ENCODE assay signal across 14 cellular contexts in genomic region chr4:162282711-162283110, GRCh38.
DNase-seq lines count a peak whose midpoint lies in the region; ATAC-seq and TF ChIP-seq lines count a peak whose summit lies in the region.
"Had no signal": no experiment of that assay in that cellular context is flagged by ENCODE, and none has a peak within 500 bp of the region (broad histone marks: within the 10 kb centered on the region; RNA-seq: fewer than 3 reads in every experiment).

No MANE protein-coding gene starts in this region.

- ATAC-seq in omental fat pad (ENCODE audit: low FRiP score) (no peak), GM18858 (IDR thresholded peaks at IDR 0.05; ENCODE audit: unreplicated experiment) (no peak), HG02610 (IDR thresholded peaks at IDR 0.05; ENCODE audit: unreplicated experiment) (no peak)

- intact Hi-C loops in cardiac septum (cut with DNase I) = no loop called here

- no peak overlapping the region for H3K4me3 ChIP-seq in neuron (ENCODE audit: low read length)
- H3K4me3 ChIP-seq: BLaER1 treated with 17β-estradiol and CSF1 and Interleukin-3, amounts not matched to agents 10 nM and 100 nM; GM23248; HAP-1 had no signal

- no peaks in the 10 kb centered on the region for H3K4me1 ChIP-seq in neuron (ENCODE audit: insufficient read depth, low read length)
- H3K4me1 ChIP-seq: BLaER1 treated with 17β-estradiol and CSF1 and Interleukin-3, amounts not matched to agents 10 nM and 100 nM; Caco-2; HAP-1 had no signal

- H3K27me3 ChIP-seq in neuron (ENCODE audit: insufficient read depth, low read length) = no peaks in the 10 kb centered on the region
- H3K27me3 ChIP-seq: BLaER1 treated with 17β-estradiol and CSF1 and Interleukin-3, amounts not matched to agents 10 nM and 100 nM had no signal

- no peak for TF ChIP-seq CTCF in omental fat pad (IDR thresholded peaks at IDR 0.05)

- DNase-seq in CD1c-positive myeloid dendritic cell (ENCODE audit: extremely low spot score) (peak; percentile 9), NCI-H82 (lab: John Stamatoyannopoulos, UW) (peak; percentile 59), dedifferentiated amniotic fluid mesenchymal stem cell (ENCODE audit: extremely low spot score) (peak; percentile 9), omental fat pad (ENCODE audit: low spot score) (no peak), cardiac septum (ENCODE audit: low spot score) (no peak)
- DNase-seq: Caco-2; CD4-positive, CD25-positive, alpha-beta regulatory T cell; CD8-positive, alpha-beta memory T cell; GM23248 had no signal

- H3K36me3 ChIP-seq in neuron (ENCODE audit: insufficient read depth, low read length) = no peaks in the 10 kb centered on the region
- H3K36me3 ChIP-seq: BLaER1 treated with 17β-estradiol and CSF1 and Interleukin-3, amounts not matched to agents 10 nM and 100 nM; HAP-1 had no signal

- H3K9me3 ChIP-seq in neuron (ENCODE audit: low read length) = no peaks in the 10 kb centered on the region
- H3K9me3 ChIP-seq: Caco-2, HAP-1 had no signal

- peak overlapping the region; percentile 5 for H2AFZ ChIP-seq in neuron (ENCODE audit: low read depth, low read length)
- H2AFZ ChIP-seq: GM23248 had no signal

Comparison
In these comparisons a context has a peak if more than half of its experiments do, and no peak if none do; other contexts are left out.
1. DNase-seq: peak in CD1c-positive myeloid dendritic cell (single experiment), NCI-H82 (single experiment) and dedifferentiated amniotic fluid mesenchymal stem cell (single experiment); none in omental fat pad (single experiment) and cardiac septum (single experiment).